In genomic region chr22:23222033-23222840, GRCh38 we compare ENCODE assay signal across 16 cellular contexts. TPM values are rescaled to one million over a fixed set of nuclear protein-coding genes. Genes with fewer than 3 reads are reported as not detected.
DNase-seq lines count a peak whose midpoint lies in the region; ATAC-seq and TF ChIP-seq lines count a peak whose summit lies in the region.
"Had no signal": no experiment of that assay in that cellular context is flagged by ENCODE, and none has a peak within 500 bp of the region (broad histone marks: within the 10 kb centered on the region; RNA-seq: fewer than 3 reads in every experiment).

No MANE protein-coding gene starts in this region.

- peak overlapping the region; percentile 6 for H3K4me2 ChIP-seq in Loucy (ENCODE audit: low read depth, low read length, poor library complexity, severe bottlenecking)
- H3K4me2 ChIP-seq: A549 had no signal

- no peaks in the 10 kb centered on the region for H3K9me2 ChIP-seq in Loucy (replicated peaks; ENCODE audit: low read depth, low read length)

- no peak overlapping the region for H3K9ac ChIP-seq in Loucy (ENCODE audit: low read depth, low read length, poor library complexity, severe bottlenecking)

- H3K27ac Mint-ChIP-seq in activated CD4-positive, alpha-beta T cell treated with anti-CD3 and anti-CD28 coated beads for 36 hours = peak overlapping the region; percentile 44
- peak overlapping the region; percentile 82 for H3K27ac Mint-ChIP-seq in activated naive CD8-positive, alpha-beta T cell treated with anti-CD3 and anti-CD28 coated beads, Interleukin-2, amount 10 ng/mL, durations not matched to agents 7 days and 5 days

- H3K27me3 ChIP-seq in Loucy (ENCODE audit: insufficient read depth, low read length, poor library complexity, severe bottlenecking) (peaks cover 2% of the 10 kb centered on the region), neutrophil (no peaks in the 10 kb centered on the region)
- H3K27me3 ChIP-seq: SJCRH30, tibial nerve had no signal

- ATAC-seq in activated CD4-positive, alpha-beta T cell treated with anti-CD3 and anti-CD28 coated beads for 36 hours = no peak
- ATAC-seq in activated naive CD8-positive, alpha-beta T cell treated with anti-CD3 and anti-CD28 coated beads, Interleukin-2, amount 10 ng/mL, durations not matched to agents 7 days and 5 days (ENCODE audit: low read depth) = no peak
- ATAC-seq in HG03460 (IDR thresholded peaks at IDR 0.05; ENCODE audit: unreplicated experiment) = no peak
- ATAC-seq: A549; activated CD4-positive, CD25-positive, alpha-beta regulatory T cell treated with anti-CD3 and anti-CD28 coated beads, Interleukin-2, amount 50 U/mL, for 24 hours had no signal

- peaks cover 99% of the 10 kb centered on the region for H3K4me1 Mint-ChIP-seq in activated CD4-positive, alpha-beta T cell treated with anti-CD3 and anti-CD28 coated beads for 36 hours
- H3K4me1 Mint-ChIP-seq in activated naive CD8-positive, alpha-beta T cell treated with anti-CD3 and anti-CD28 coated beads, Interleukin-2, amount 10 ng/mL, durations not matched to agents 7 days and 5 days = peaks cover 69% of the 10 kb centered on the region

- peaks cover 2% of the 10 kb centered on the region for H3K9me3 Mint-ChIP-seq in activated CD4-positive, alpha-beta T cell treated with anti-CD3 and anti-CD28 coated beads for 36 hours (ENCODE audit: low read depth)
- no peaks in the 10 kb centered on the region for H3K9me3 Mint-ChIP-seq in activated naive CD8-positive, alpha-beta T cell treated with anti-CD3 and anti-CD28 coated beads, Interleukin-2, amount 10 ng/mL, durations not matched to agents 7 days and 5 days

- H4K20me1 ChIP-seq in Loucy (ENCODE audit: insufficient read depth, low read length, poor library complexity, severe bottlenecking) = peaks cover 96% of the 10 kb centered on the region

- H3K9me3 ChIP-seq in Loucy (ENCODE audit: insufficient read depth, low read depth, low read length) (no peaks in the 10 kb centered on the region), neutrophil (no peaks in the 10 kb centered on the region)
- H3K9me3 ChIP-seq: A549, SJCRH30, tibial nerve had no signal

- peaks cover 6% of the 10 kb centered on the region for H3K36me3 Mint-ChIP-seq in activated CD4-positive, alpha-beta T cell treated with anti-CD3 and anti-CD28 coated beads for 36 hours (ENCODE audit: low read depth)
- peaks cover 1% of the 10 kb centered on the region for H3K36me3 Mint-ChIP-seq in activated naive CD8-positive, alpha-beta T cell treated with anti-CD3 and anti-CD28 coated beads, Interleukin-2, amount 10 ng/mL, durations not matched to agents 7 days and 5 days

- no peak overlapping the region for H2AFZ ChIP-seq in Loucy (ENCODE audit: low read length)

- POLR2A ChIA-PET in activated CD4-positive, alpha-beta T cell treated with anti-CD3 and anti-CD28 coated beads for 36 hours (lab: Charles Lee) = no interaction called here
- POLR2A ChIA-PET in activated naive CD8-positive, alpha-beta T cell treated with anti-CD3 and anti-CD28 coated beads, Interleukin-2, amount 10 ng/mL, durations not matched to agents 7 days and 5 days (lab: Charles Lee) = no interaction called here

- peaks cover 2% of the 10 kb centered on the region; the same call in 1 of the 2 replicates for H3F3A ChIP-seq in Loucy (ENCODE audit: low read depth)

- DNase-seq in activated CD4-positive, alpha-beta T cell treated with anti-CD3 and anti-CD28 coated beads for 36 hours = no peak
- no peak for DNase-seq in activated CD4-positive, alpha-beta T cell treated with anti-CD3 and anti-CD28 coated beads, Interleukin-2, amount 50 U/mL, for 1 hour
- DNase-seq in activated naive CD8-positive, alpha-beta T cell treated with anti-CD3 and anti-CD28 coated beads, Interleukin-2, amount 10 ng/mL, durations not matched to agents 7 days and 5 days = no peak
- no peak for DNase-seq in 8988T
- no peak for DNase-seq in NCI-H69 (lab: John Stamatoyannopoulos, UW)
- DNase-seq: activated naive CD4-positive, alpha-beta T cell; DMS53; NCI-H774; SJCRH30 had no signal

- H3K4me3 ChIP-seq in Loucy (ENCODE audit: low read length, poor library complexity, severe bottlenecking) = no peak overlapping the region
- peak overlapping the region in 1 of 2 experiments; percentile 6 for H3K4me3 ChIP-seq in neutrophil (ENCODE audit: low read depth in 1 of 2, low read length in 1 of 2)
- H3K4me3 ChIP-seq: A549, coronary artery, SJCRH30, tibial nerve had no signal

- H3K36me3 ChIP-seq in Loucy (ENCODE audit: insufficient read depth, low read length) (peaks cover 48% of the 10 kb centered on the region; the same call in 1 of the 2 replicates), neutrophil (no peaks in the 10 kb centered on the region)
- H3K36me3 ChIP-seq: SJCRH30, tibial nerve had no signal

- intact Hi-C loops in activated CD4-positive, alpha-beta T cell treated with anti-CD3 and anti-CD28 coated beads for 36 hours (cut with DNase I, micrococcal nuclease) = no loop called here

- TF ChIP-seq CTCF in Loucy (conservative IDR thresholded peaks at IDR 0.05; ENCODE audit: low read length) (no peak), neutrophil (IDR thresholded peaks at IDR 0.05) (no peak)

- H3K27me3 Mint-ChIP-seq in activated CD4-positive, alpha-beta T cell treated with anti-CD3 and anti-CD28 coated beads for 36 hours = no peaks in the 10 kb centered on the region
- no peaks in the 10 kb centered on the region for H3K27me3 Mint-ChIP-seq in activated naive CD8-positive, alpha-beta T cell treated with anti-CD3 and anti-CD28 coated beads, Interleukin-2, amount 10 ng/mL, durations not matched to agents 7 days and 5 days

- H3K79me2 ChIP-seq in Loucy (ENCODE audit: insufficient read depth, low read length) = peaks cover 100% of the 10 kb centered on the region

- H3K27ac ChIP-seq in neutrophil = peak overlapping the region; percentile 85
- H3K27ac ChIP-seq: A549, SJCRH30 had no signal

- H3K4me3 Mint-ChIP-seq in activated CD4-positive, alpha-beta T cell treated with anti-CD3 and anti-CD28 coated beads for 36 hours = no peak overlapping the region
- no peak overlapping the region for H3K4me3 Mint-ChIP-seq in activated naive CD8-positive, alpha-beta T cell treated with anti-CD3 and anti-CD28 coated beads, Interleukin-2, amount 10 ng/mL, durations not matched to agents 7 days and 5 days

- H3K4me1 ChIP-seq in Loucy (ENCODE audit: insufficient read depth, low read length, poor library complexity, severe bottlenecking) = peaks cover 61% of the 10 kb centered on the region
- peaks cover 100% of the 10 kb centered on the region in 2 experiments for H3K4me1 ChIP-seq in neutrophil (ENCODE audit: control insufficient read depth in 1 of 2, insufficient read depth in 1 of 2, low read depth in 1 of 2, low read length in 1 of 2)

- CTCF ChIA-PET in activated CD4-positive, alpha-beta T cell treated with anti-CD3 and anti-CD28 coated beads for 36 hours (lab: Charles Lee) = no interaction called here

RNA-seq across cellular contexts. Expression of gene BCR, which starts 41.9 kb away (rescaled TPM):
- total RNA-seq in activated CD4-positive, alpha-beta T cell treated with anti-CD3 and anti-CD28 coated beads for 36 hours = 10 to 100 TPM; 45.5 to 58.0 TPM
- 10 to 100 TPM; 36.2 to 39.2 TPM for total RNA-seq in activated naive CD8-positive, alpha-beta T cell treated with anti-CD3 and anti-CD28 coated beads, Interleukin-2, amount 10 ng/mL, durations not matched to agents 7 days and 5 days
